ENCODE assay signal across 27 cellular contexts in the genomic region with DNA sequence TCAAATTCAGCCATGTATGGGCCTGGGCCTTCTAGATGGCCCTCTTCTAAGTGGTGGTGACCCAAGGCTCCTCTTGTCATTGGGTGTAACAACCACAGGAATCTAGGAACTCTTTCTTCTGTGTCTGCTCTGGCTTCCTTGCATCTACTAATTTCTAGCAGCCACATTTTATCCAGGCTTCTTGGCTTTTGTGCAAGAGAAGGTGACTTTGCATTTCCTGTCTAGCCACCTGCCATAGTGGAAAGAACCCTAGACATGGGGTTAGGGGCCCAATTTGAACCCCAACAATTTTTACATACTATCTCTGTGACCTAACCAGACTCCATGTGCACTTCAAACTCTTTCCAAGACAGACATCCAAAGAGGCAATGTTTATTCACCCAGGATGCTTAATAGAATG. TPM values are rescaled to one million over a fixed set of nuclear protein-coding genes. Genes with fewer than 3 reads are reported as not detected.
"Had no signal": no experiment of that assay in that cellular context is flagged by ENCODE, and none has a peak within 500 bp of the region (broad histone marks: within the 10 kb centered on the region; RNA-seq: fewer than 3 reads in every experiment).

No MANE protein-coding gene starts in this region.

- H3K27me3 ChIP-seq: SJCRH30 had no signal

- H3K27ac ChIP-seq: KMS-11, RWPE1, SJCRH30 had no signal

- ATAC-seq: HepG2, Panc1, PC-3, SK-N-SH treated with all-trans-retinoic acid at 6 μM for 48 hours had no signal

- H3K9me3 ChIP-seq: SJCRH30 had no signal

- H3K4me1 ChIP-seq: SJCRH30 had no signal

- H3K9ac ChIP-seq: KMS-11 had no signal

- DNase-seq: IMR-90, Kasumi-1, MM.1S, NCI-H1092, NCI-H1105 treated with DMSO at 0.1 percent for 48 hours, NCI-H1417 treated with DMSO at 0.1 percent for 48 hours, NCI-H146, NCI-H1694 treated with DMSO at 0.1 percent for 48 hours, NCI-H1930, NCI-H2081, NCI-H2107, NCI-H2227 treated with DMSO at 0.1 percent for 48 hours, NCI-H524, NCI-H526 treated with DMSO at 0.1 percent for 48 hours, NCI-H748 treated with DMSO at 0.1 percent for 48 hours, PC-3, SHP77 treated with DMSO at 0.1 percent for 48 hours, SJCRH30 had no signal

- H3K4me3 ChIP-seq: SJCRH30 had no signal

- H3K4me2 ChIP-seq: KMS-11 had no signal

- H3K36me3 ChIP-seq: SJCRH30 had no signal

RNA-seq across cellular contexts. Expression of gene SMYD1, which starts 25.1 kb away (rescaled TPM):
- total RNA-seq: HepG2, HT1080, IMR-90, M059J, NCI-H460, OCI-LY7, PC-3 had no signal
- polyA plus RNA-seq: HepG2, IMR-90 had no signal

RNA-seq across cellular contexts. Expression of gene FABP1, which starts 35.1 kb away (rescaled TPM):
- total RNA-seq: HT1080, IMR-90, M059J, NCI-H460, OCI-LY7, PC-3 had no signal
- polyA plus RNA-seq: IMR-90 had no signal
